In genomic region chr17:29099527-29099926, GRCh38 we compare ENCODE assay signal across 20 cellular contexts. TPM values are rescaled to one million over a fixed set of nuclear protein-coding genes. Genes with fewer than 3 reads are reported as not detected.
DNase-seq lines count a peak whose midpoint lies in the region; ATAC-seq and TF ChIP-seq lines count a peak whose summit lies in the region.
"Had no signal": no experiment of that assay in that cellular context is flagged by ENCODE, and none has a peak within 500 bp of the region (broad histone marks: within the 10 kb centered on the region; RNA-seq: fewer than 3 reads in every experiment).

No MANE protein-coding gene starts in this region.

- no peaks in the 10 kb centered on the region for H3K27me3 Mint-ChIP-seq in activated naive CD4-positive, alpha-beta T cell treated with anti-CD3 and anti-CD28 coated beads, Interleukin-2, amount 50 U/mL, for 24 hours
- no peaks in the 10 kb centered on the region for H3K27me3 Mint-ChIP-seq in activated naive CD4-positive, alpha-beta T cell treated with anti-CD3 and anti-CD28 coated beads, Interleukin-2, amount 10 ng/mL, durations not matched to agents 7 days and 5 days
- H3K27me3 Mint-ChIP-seq in endothelial cell (ENCODE audit: unreplicated experiment) (peaks cover 8% of the 10 kb centered on the region), chondrocyte (ENCODE audit: low read depth) (no peaks in the 10 kb centered on the region)
- no peaks in the 10 kb centered on the region for H3K27me3 Mint-ChIP-seq in stimulated activated naive B cell treated with anti-CD40 and anti-IgM and Interleukin-4, amounts not matched to agents 10 μg/mL and 1 μg/mL and 100 μg/mL, for 72 hours
- H3K27me3 Mint-ChIP-seq: CD8-positive, alpha-beta memory T cell had no signal

- no peak overlapping the region for H3K9ac ChIP-seq in HUES6 (ENCODE audit: low read length)
- H3K9ac ChIP-seq: BLaER1 had no signal

- H3K9me3 ChIP-seq in HUES6 (ENCODE audit: control insufficient read depth, insufficient read depth, low read depth, low read length): no peaks in the 10 kb centered on the region
- no peaks in the 10 kb centered on the region for H3K9me3 ChIP-seq in transverse colon
- H3K9me3 ChIP-seq: A549, BLaER1 had no signal

- H3K36me3 Mint-ChIP-seq in activated naive CD4-positive, alpha-beta T cell treated with anti-CD3 and anti-CD28 coated beads, Interleukin-2, amount 50 U/mL, for 24 hours: peaks cover 4% of the 10 kb centered on the region
- H3K36me3 Mint-ChIP-seq in activated naive CD4-positive, alpha-beta T cell treated with anti-CD3 and anti-CD28 coated beads, Interleukin-2, amount 10 ng/mL, durations not matched to agents 7 days and 5 days: peaks cover 33% of the 10 kb centered on the region
- H3K36me3 Mint-ChIP-seq in endothelial cell (ENCODE audit: low read depth, unreplicated experiment) (peaks cover 43% of the 10 kb centered on the region), chondrocyte (ENCODE audit: low read depth) (peaks cover 31% of the 10 kb centered on the region)
- peaks cover 45 to 75% of the 10 kb centered on the region in 2 donors for H3K36me3 Mint-ChIP-seq in stimulated activated naive B cell treated with anti-CD40 and anti-IgM and Interleukin-4, amounts not matched to agents 10 μg/mL and 1 μg/mL and 100 μg/mL, for 72 hours

- CTCF ChIA-PET in activated naive CD4-positive, alpha-beta T cell treated with anti-CD3 and anti-CD28 coated beads, Interleukin-2, amount 10 ng/mL, durations not matched to agents 7 days and 5 days (lab: Charles Lee): interaction anchor here (1.3 to 2.4 kb wide), 2 partner anchors 17 to 25 kb away, joined by 4 to 11 read pairs; no protein-coding TSS in a partner anchor

- TF ChIP-seq EP300 in transverse colon (IDR thresholded peaks at IDR 0.05; ENCODE audit: low read depth): no peak

- peaks cover 56% of the 10 kb centered on the region for H3K36me3 ChIP-seq in HUES6 (ENCODE audit: control insufficient read depth, insufficient read depth, low read length)
- peaks cover 0 to 59% (median 25%) of the 10 kb centered on the region in 4 donors for H3K36me3 ChIP-seq in transverse colon

- H3K4me1 ChIP-seq in HUES6 (ENCODE audit: control insufficient read depth, insufficient read depth, low read length) (peaks cover 29% of the 10 kb centered on the region), transverse colon (no peaks in the 10 kb centered on the region)
- H3K4me1 ChIP-seq: A549, BLaER1 had no signal

- TF ChIP-seq POLR2A in transverse colon (IDR thresholded peaks at IDR 0.05): no peak

- H3K27ac ChIP-seq in HUES6 (ENCODE audit: low read depth, low read length) (0 out of 2 replicates have a peak overlapping the region, but pooled peaks have one; percentile 43), transverse colon (no peak overlapping the region)
- H3K27ac ChIP-seq: A549, BLaER1 had no signal

- no peak for DNase-seq in activated naive CD4-positive, alpha-beta T cell treated with anti-CD3 and anti-CD28 coated beads, Interleukin-2, amount 10 ng/mL, durations not matched to agents 7 days and 5 days
- DNase-seq in endothelial cell (ENCODE audit: low spot score) (no peak), chondrocyte (ENCODE audit: low spot score) (no peak), transverse colon (no peak)
- no peak for DNase-seq in stimulated activated naive B cell treated with anti-CD40 and anti-IgM and Interleukin-4, amounts not matched to agents 10 μg/mL and 1 μg/mL and 100 μg/mL, for 72 hours
- DNase-seq: CD8-positive, alpha-beta memory T cell; DMS53; EL; KBM-7; NCI-H1105 treated with DMSO at 0.1 percent for 48 hours; NCI-H187; NCI-H2227 treated with DMSO at 0.1 percent for 48 hours; NCI-H510A treated with DMSO at 0.1 percent for 48 hours had no signal

- H3K4me1 Mint-ChIP-seq in activated naive CD4-positive, alpha-beta T cell treated with anti-CD3 and anti-CD28 coated beads, Interleukin-2, amount 50 U/mL, for 24 hours: peaks cover 3% of the 10 kb centered on the region
- H3K4me1 Mint-ChIP-seq in activated naive CD4-positive, alpha-beta T cell treated with anti-CD3 and anti-CD28 coated beads, Interleukin-2, amount 10 ng/mL, durations not matched to agents 7 days and 5 days: peaks cover 7% of the 10 kb centered on the region
- peaks cover 8% of the 10 kb centered on the region for H3K4me1 Mint-ChIP-seq in endothelial cell (ENCODE audit: unreplicated experiment)
- peaks cover 0 to 2% of the 10 kb centered on the region in 2 donors for H3K4me1 Mint-ChIP-seq in stimulated activated naive B cell treated with anti-CD40 and anti-IgM and Interleukin-4, amounts not matched to agents 10 μg/mL and 1 μg/mL and 100 μg/mL, for 72 hours
- H3K4me1 Mint-ChIP-seq in chondrocyte (ENCODE audit: low read depth): no peaks in the 10 kb centered on the region

- in situ Hi-C loops in transverse colon (cut with MboI; ENCODE audit: low pct_ligation_motif_present in 1 of 4, low pct_unique_long_range_greater_than_20kb in 1 of 4, low sequenced_read_pairs in 3 of 4): no loop called here

- no peak overlapping the region for H3K4me3 Mint-ChIP-seq in activated naive CD4-positive, alpha-beta T cell treated with anti-CD3 and anti-CD28 coated beads, Interleukin-2, amount 50 U/mL, for 24 hours
- H3K4me3 Mint-ChIP-seq in activated naive CD4-positive, alpha-beta T cell treated with anti-CD3 and anti-CD28 coated beads, Interleukin-2, amount 10 ng/mL, durations not matched to agents 7 days and 5 days: no peak overlapping the region
- H3K4me3 Mint-ChIP-seq in endothelial cell (ENCODE audit: unreplicated experiment): no peak overlapping the region
- no peak overlapping the region for H3K4me3 Mint-ChIP-seq in stimulated activated naive B cell treated with anti-CD40 and anti-IgM and Interleukin-4, amounts not matched to agents 10 μg/mL and 1 μg/mL and 100 μg/mL, for 72 hours
- H3K4me3 Mint-ChIP-seq in chondrocyte (ENCODE audit: unreplicated experiment): no peak overlapping the region
- H3K4me3 Mint-ChIP-seq: CD8-positive, alpha-beta memory T cell had no signal

- H3K27ac Mint-ChIP-seq in activated naive CD4-positive, alpha-beta T cell treated with anti-CD3 and anti-CD28 coated beads, Interleukin-2, amount 50 U/mL, for 24 hours: peak overlapping the region; percentile 24
- H3K27ac Mint-ChIP-seq in activated naive CD4-positive, alpha-beta T cell treated with anti-CD3 and anti-CD28 coated beads, Interleukin-2, amount 10 ng/mL, durations not matched to agents 7 days and 5 days: no peak overlapping the region
- H3K27ac Mint-ChIP-seq in endothelial cell (ENCODE audit: unreplicated experiment) (peak overlapping the region; percentile 64), chondrocyte (ENCODE audit: unreplicated experiment) (no peak overlapping the region)
- peak overlapping the region; percentile 74 for H3K27ac Mint-ChIP-seq in stimulated activated naive B cell treated with anti-CD40 and anti-IgM and Interleukin-4, amounts not matched to agents 10 μg/mL and 1 μg/mL and 100 μg/mL, for 72 hours

- WGBS in transverse colon (ENCODE audit: low coverage in 1 of 2), 2 donors: 94% methylated on average over 5 of the region's 5 CpGs; no CpG with 5 or more reads in 1 of the 2 donors

- H3K27me3 ChIP-seq in HUES6 (ENCODE audit: control insufficient read depth, insufficient read depth, low read length) (no peaks in the 10 kb centered on the region), transverse colon (no peaks in the 10 kb centered on the region)
- H3K27me3 ChIP-seq: BLaER1 had no signal

- no peak for TF ChIP-seq CTCF in endothelial cell (IDR thresholded peaks at IDR 0.05; ENCODE audit: unreplicated experiment)
- TF ChIP-seq CTCF in chondrocyte (IDR thresholded peaks at IDR 0.05): no peak
- no peak for TF ChIP-seq CTCF in transverse colon (IDR thresholded peaks at IDR 0.05)

- H3K9me3 Mint-ChIP-seq in activated naive CD4-positive, alpha-beta T cell treated with anti-CD3 and anti-CD28 coated beads, Interleukin-2, amount 50 U/mL, for 24 hours: no peaks in the 10 kb centered on the region
- H3K9me3 Mint-ChIP-seq in activated naive CD4-positive, alpha-beta T cell treated with anti-CD3 and anti-CD28 coated beads, Interleukin-2, amount 10 ng/mL, durations not matched to agents 7 days and 5 days: no peaks in the 10 kb centered on the region
- H3K9me3 Mint-ChIP-seq in endothelial cell (ENCODE audit: unreplicated experiment): no peaks in the 10 kb centered on the region
- H3K9me3 Mint-ChIP-seq in stimulated activated naive B cell treated with anti-CD40 and anti-IgM and Interleukin-4, amounts not matched to agents 10 μg/mL and 1 μg/mL and 100 μg/mL, for 72 hours: no peaks in the 10 kb centered on the region
- no peaks in the 10 kb centered on the region for H3K9me3 Mint-ChIP-seq in chondrocyte (ENCODE audit: low read depth)
- H3K9me3 Mint-ChIP-seq: CD8-positive, alpha-beta memory T cell had no signal

- H3K4me3 ChIP-seq in HUES6 (ENCODE audit: low read depth, low read length): no peak overlapping the region
- H3K4me3 ChIP-seq in transverse colon: no peak overlapping the region
- H3K4me3 ChIP-seq: A549, BLaER1, GM12878 had no signal

- intact Hi-C loops in transverse colon (cut with DNase I; ENCODE audit: low total_unique reads): no loop called here

- ATAC-seq in stimulated activated naive B cell treated with anti-CD40 and anti-IgM and Interleukin-4, amounts not matched to agents 10 μg/mL and 1 μg/mL and 100 μg/mL, for 72 hours (replicated peaks): no peak
- ATAC-seq in HG02885 (IDR thresholded peaks at IDR 0.05; ENCODE audit: poor library complexity, unreplicated experiment): no peak
- ATAC-seq: A549, GM12878, HCT116 had no signal

RNA-seq across cellular contexts. Expression of gene PIPOX, which starts 56.6 kb away (rescaled TPM):
- 3.3 TPM for total RNA-seq in endothelial cell (ENCODE audit: unreplicated experiment)
- total RNA-seq in chondrocyte: 1.5 to 2.3 TPM (median 2.2 TPM) in 3 replicates
- 10 to 100 TPM in 1 of 4 donors, 1 to 10 TPM in 2, not detected in 1; 1.2 to 15.3 (median 1.6) TPM for total RNA-seq in transverse colon

Comparison
In these comparisons a context has a peak if more than half of its experiments do, and no peak if none do; other contexts are left out.
1. H3K27ac Mint-ChIP-seq: peak in activated naive CD4-positive, alpha-beta T cell treated with anti-CD3 and anti-CD28 coated beads, Interleukin-2, amount 50 U/mL, for 24 hours (single experiment), endothelial cell (single experiment) and stimulated activated naive B cell treated with anti-CD40 and anti-IgM and Interleukin-4, amounts not matched to agents 10 μg/mL and 1 μg/mL and 100 μg/mL, for 72 hours (single experiment); none in activated naive CD4-positive, alpha-beta T cell treated with anti-CD3 and anti-CD28 coated beads, Interleukin-2, amount 10 ng/mL, durations not matched to agents 7 days and 5 days (single experiment) and chondrocyte (single experiment).